Comparison of ENCODE assay signal across 1 cellular context in the genomic region with DNA sequence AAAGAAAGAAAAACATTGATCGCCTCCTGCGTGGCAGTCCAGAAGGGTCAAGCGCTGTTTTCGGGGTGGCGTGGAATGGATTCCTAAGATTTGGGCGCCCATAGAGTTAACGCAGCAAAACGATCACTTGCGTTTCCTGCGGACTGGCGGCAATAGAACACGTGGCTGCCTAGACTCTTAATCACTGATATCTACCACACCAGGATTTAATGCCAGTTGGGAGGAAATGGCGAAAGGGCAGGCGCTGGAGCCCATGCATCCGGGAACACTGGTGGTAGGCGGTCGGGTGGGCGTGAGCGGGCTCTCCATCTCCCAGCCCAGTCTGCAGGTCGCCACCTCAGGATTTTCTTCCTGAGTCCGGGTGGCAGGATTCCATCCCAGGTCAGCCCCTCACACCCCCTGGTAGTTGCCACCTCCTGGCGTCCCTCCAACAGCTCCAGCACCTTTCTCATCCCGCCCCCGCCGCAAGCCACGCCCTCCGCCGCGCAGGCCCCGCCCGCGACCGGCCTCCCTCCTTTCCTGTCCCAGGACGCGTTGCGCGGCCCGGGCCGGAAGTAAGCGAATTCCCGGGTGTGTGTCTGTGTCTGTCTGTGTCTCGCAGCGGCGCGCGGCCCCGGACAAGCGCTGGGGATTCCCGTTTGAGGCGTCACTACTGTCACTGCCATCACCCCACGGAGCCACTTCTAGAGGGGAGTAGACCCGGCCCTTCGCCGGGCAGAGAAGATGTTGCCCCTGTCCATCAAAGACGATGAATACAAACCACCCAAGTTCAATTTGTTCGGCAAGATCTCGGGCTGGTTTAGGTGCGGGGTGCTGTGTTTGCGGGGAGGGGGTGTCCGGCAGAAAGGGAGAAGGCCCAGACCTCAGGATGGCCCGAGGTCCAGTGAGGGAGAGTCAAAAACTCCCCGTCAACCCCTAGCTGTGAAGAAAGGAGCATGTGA.
TF ChIP-seq lines count a peak whose summit lies in the region.

A gene with protein sequence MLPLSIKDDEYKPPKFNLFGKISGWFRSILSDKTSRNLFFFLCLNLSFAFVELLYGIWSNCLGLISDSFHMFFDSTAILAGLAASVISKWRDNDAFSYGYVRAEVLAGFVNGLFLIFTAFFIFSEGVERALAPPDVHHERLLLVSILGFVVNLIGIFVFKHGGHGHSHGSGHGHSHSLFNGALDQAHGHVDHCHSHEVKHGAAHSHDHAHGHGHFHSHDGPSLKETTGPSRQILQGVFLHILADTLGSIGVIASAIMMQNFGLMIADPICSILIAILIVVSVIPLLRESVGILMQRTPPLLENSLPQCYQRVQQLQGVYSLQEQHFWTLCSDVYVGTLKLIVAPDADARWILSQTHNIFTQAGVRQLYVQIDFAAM (plus strand): TSS at position 551 of the 941 bp plus-strand sequence. CDS start 173 bp downstream, at position 724.

TF ChIP-seq in K562, 482 proteins besides CTCF, POLR2A, EP300 and RAD21 (continued from another document and continues in another):
- TF ChIP-seq, protein P1, sequence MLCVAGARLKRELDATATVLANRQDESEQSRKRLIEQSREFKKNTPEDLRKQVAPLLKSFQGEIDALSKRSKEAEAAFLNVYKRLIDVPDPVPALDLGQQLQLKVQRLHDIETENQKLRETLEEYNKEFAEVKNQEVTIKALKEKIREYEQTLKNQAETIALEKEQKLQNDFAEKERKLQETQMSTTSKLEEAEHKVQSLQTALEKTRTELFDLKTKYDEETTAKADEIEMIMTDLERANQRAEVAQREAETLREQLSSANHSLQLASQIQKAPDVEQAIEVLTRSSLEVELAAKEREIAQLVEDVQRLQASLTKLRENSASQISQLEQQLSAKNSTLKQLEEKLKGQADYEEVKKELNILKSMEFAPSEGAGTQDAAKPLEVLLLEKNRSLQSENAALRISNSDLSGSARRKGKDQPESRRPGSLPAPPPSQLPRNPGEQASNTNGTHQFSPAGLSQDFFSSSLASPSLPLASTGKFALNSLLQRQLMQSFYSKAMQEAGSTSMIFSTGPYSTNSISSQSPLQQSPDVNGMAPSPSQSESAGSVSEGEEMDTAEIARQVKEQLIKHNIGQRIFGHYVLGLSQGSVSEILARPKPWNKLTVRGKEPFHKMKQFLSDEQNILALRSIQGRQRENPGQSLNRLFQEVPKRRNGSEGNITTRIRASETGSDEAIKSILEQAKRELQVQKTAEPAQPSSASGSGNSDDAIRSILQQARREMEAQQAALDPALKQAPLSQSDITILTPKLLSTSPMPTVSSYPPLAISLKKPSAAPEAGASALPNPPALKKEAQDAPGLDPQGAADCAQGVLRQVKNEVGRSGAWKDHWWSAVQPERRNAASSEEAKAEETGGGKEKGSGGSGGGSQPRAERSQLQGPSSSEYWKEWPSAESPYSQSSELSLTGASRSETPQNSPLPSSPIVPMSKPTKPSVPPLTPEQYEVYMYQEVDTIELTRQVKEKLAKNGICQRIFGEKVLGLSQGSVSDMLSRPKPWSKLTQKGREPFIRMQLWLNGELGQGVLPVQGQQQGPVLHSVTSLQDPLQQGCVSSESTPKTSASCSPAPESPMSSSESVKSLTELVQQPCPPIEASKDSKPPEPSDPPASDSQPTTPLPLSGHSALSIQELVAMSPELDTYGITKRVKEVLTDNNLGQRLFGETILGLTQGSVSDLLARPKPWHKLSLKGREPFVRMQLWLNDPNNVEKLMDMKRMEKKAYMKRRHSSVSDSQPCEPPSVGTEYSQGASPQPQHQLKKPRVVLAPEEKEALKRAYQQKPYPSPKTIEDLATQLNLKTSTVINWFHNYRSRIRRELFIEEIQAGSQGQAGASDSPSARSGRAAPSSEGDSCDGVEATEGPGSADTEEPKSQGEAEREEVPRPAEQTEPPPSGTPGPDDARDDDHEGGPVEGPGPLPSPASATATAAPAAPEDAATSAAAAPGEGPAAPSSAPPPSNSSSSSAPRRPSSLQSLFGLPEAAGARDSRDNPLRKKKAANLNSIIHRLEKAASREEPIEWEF (CRISPR knock-in tag; IDR thresholded peaks at IDR 0.05): no peak
- TF ChIP-seq GATAD2B (IDR thresholded peaks at IDR 0.05; ENCODE audit: borderline replicate concordance): no peak
- TF ChIP-seq, protein P2, sequence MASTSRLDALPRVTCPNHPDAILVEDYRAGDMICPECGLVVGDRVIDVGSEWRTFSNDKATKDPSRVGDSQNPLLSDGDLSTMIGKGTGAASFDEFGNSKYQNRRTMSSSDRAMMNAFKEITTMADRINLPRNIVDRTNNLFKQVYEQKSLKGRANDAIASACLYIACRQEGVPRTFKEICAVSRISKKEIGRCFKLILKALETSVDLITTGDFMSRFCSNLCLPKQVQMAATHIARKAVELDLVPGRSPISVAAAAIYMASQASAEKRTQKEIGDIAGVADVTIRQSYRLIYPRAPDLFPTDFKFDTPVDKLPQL (IDR thresholded peaks at IDR 0.05; ENCODE audit: extremely low read depth, insufficient read length): no peak
- TF ChIP-seq GABPB1 (CRISPR knock-in tag; IDR thresholded peaks at IDR 0.05): peak; percentile 69; the same call in 1 of the 2 replicates
- peak; percentile 88 for TF ChIP-seq POLR2AphosphoS5 (IDR thresholded peaks at IDR 0.05; ENCODE audit: control insufficient read depth, insufficient read depth, low read depth, low read length)
- TF ChIP-seq CCAR2 (IDR thresholded peaks at IDR 0.05; ENCODE audit: low read depth, low read length): no peak
- no peak for TF ChIP-seq PTRF (tag; IDR thresholded peaks at IDR 0.05)
- TF ChIP-seq, protein P3, sequence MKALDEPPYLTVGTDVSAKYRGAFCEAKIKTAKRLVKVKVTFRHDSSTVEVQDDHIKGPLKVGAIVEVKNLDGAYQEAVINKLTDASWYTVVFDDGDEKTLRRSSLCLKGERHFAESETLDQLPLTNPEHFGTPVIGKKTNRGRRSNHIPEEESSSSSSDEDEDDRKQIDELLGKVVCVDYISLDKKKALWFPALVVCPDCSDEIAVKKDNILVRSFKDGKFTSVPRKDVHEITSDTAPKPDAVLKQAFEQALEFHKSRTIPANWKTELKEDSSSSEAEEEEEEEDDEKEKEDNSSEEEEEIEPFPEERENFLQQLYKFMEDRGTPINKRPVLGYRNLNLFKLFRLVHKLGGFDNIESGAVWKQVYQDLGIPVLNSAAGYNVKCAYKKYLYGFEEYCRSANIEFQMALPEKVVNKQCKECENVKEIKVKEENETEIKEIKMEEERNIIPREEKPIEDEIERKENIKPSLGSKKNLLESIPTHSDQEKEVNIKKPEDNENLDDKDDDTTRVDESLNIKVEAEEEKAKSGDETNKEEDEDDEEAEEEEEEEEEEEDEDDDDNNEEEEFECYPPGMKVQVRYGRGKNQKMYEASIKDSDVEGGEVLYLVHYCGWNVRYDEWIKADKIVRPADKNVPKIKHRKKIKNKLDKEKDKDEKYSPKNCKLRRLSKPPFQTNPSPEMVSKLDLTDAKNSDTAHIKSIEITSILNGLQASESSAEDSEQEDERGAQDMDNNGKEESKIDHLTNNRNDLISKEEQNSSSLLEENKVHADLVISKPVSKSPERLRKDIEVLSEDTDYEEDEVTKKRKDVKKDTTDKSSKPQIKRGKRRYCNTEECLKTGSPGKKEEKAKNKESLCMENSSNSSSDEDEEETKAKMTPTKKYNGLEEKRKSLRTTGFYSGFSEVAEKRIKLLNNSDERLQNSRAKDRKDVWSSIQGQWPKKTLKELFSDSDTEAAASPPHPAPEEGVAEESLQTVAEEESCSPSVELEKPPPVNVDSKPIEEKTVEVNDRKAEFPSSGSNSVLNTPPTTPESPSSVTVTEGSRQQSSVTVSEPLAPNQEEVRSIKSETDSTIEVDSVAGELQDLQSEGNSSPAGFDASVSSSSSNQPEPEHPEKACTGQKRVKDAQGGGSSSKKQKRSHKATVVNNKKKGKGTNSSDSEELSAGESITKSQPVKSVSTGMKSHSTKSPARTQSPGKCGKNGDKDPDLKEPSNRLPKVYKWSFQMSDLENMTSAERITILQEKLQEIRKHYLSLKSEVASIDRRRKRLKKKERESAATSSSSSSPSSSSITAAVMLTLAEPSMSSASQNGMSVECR (CRISPR knock-in tag; IDR thresholded peaks at IDR 0.05): peak; percentile 85
- TF ChIP-seq, protein P4, sequence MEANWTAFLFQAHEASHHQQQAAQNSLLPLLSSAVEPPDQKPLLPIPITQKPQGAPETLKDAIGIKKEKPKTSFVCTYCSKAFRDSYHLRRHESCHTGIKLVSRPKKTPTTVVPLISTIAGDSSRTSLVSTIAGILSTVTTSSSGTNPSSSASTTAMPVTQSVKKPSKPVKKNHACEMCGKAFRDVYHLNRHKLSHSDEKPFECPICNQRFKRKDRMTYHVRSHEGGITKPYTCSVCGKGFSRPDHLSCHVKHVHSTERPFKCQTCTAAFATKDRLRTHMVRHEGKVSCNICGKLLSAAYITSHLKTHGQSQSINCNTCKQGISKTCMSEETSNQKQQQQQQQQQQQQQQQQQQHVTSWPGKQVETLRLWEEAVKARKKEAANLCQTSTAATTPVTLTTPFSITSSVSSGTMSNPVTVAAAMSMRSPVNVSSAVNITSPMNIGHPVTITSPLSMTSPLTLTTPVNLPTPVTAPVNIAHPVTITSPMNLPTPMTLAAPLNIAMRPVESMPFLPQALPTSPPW (CRISPR knock-in tag; IDR thresholded peaks at IDR 0.05): peak; percentile 77
- TF ChIP-seq, protein P5, sequence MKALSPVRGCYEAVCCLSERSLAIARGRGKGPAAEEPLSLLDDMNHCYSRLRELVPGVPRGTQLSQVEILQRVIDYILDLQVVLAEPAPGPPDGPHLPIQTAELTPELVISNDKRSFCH (CRISPR knock-in tag; IDR thresholded peaks at IDR 0.05): no peak
- TF ChIP-seq, protein P5 (tag; IDR thresholded peaks at IDR 0.05): no peak
- TF ChIP-seq, protein P6, sequence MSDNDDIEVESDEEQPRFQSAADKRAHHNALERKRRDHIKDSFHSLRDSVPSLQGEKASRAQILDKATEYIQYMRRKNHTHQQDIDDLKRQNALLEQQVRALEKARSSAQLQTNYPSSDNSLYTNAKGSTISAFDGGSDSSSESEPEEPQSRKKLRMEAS (CRISPR knock-in tag; IDR thresholded peaks at IDR 0.05): peak; percentile 50
- peak; percentile 24; the same call in 1 of the 2 replicates for TF ChIP-seq CBX1 (IDR thresholded peaks at IDR 0.05; ENCODE audit: low read depth)
- peak; percentile 74; the same call in 1 of the 2 replicates for TF ChIP-seq HNRNPL (IDR thresholded peaks at IDR 0.05; ENCODE audit: low read depth, low read length)
- no peak for TF ChIP-seq ELF4 (CRISPR knock-in tag; IDR thresholded peaks at IDR 0.05)
- TF ChIP-seq WHSC1 (IDR thresholded peaks at IDR 0.05; ENCODE audit: low read length): no peak
- peak; percentile 25; the same call in 1 of the 2 replicates for TF ChIP-seq RB1 (IDR thresholded peaks at IDR 0.05; ENCODE audit: low read depth)
- TF ChIP-seq ZBTB8A (IDR thresholded peaks at IDR 0.05; ENCODE audit: partially characterized antibody): no peak
- no peak for TF ChIP-seq PHTF2 (CRISPR knock-in tag; IDR thresholded peaks at IDR 0.05)
- TF ChIP-seq ZNF174 (CRISPR knock-in tag; IDR thresholded peaks at IDR 0.05): no peak
- TF ChIP-seq RFX1 (IDR thresholded peaks at IDR 0.05): no peak
- TF ChIP-seq NR2F6 (CRISPR knock-in tag; IDR thresholded peaks at IDR 0.05): no peak
- TF ChIP-seq HEY1 (CRISPR knock-in tag; IDR thresholded peaks at IDR 0.05; ENCODE audit: borderline replicate concordance): no peak
- TF ChIP-seq CTBP1 (IDR thresholded peaks at IDR 0.05; ENCODE audit: borderline replicate concordance): no peak
- TF ChIP-seq CBX3 (IDR thresholded peaks at IDR 0.05; ENCODE audit: borderline replicate concordance in 1 of 2, low read length in 2 of 2): peak in 1 of 2 experiments; percentile 22; a peak in 1 of 3 replicates
- TF ChIP-seq HMGN3 (IDR thresholded peaks at IDR 0.05; ENCODE audit: borderline replicate concordance, extremely low read depth, insufficient read length, low read depth, low read length): peak; percentile 84
- TF ChIP-seq ZNF282 (CRISPR knock-in tag; IDR thresholded peaks at IDR 0.05): no peak
- TF ChIP-seq, protein P7, sequence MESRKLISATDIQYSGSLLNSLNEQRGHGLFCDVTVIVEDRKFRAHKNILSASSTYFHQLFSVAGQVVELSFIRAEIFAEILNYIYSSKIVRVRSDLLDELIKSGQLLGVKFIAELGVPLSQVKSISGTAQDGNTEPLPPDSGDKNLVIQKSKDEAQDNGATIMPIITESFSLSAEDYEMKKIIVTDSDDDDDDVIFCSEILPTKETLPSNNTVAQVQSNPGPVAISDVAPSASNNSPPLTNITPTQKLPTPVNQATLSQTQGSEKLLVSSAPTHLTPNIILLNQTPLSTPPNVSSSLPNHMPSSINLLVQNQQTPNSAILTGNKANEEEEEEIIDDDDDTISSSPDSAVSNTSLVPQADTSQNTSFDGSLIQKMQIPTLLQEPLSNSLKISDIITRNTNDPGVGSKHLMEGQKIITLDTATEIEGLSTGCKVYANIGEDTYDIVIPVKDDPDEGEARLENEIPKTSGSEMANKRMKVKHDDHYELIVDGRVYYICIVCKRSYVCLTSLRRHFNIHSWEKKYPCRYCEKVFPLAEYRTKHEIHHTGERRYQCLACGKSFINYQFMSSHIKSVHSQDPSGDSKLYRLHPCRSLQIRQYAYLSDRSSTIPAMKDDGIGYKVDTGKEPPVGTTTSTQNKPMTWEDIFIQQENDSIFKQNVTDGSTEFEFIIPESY (CRISPR knock-in tag; IDR thresholded peaks at IDR 0.05): peak; percentile 23; the same call in 1 of the 2 replicates
- TF ChIP-seq PYGO2 (tag; IDR thresholded peaks at IDR 0.05): no peak
- TF ChIP-seq, protein P8, sequence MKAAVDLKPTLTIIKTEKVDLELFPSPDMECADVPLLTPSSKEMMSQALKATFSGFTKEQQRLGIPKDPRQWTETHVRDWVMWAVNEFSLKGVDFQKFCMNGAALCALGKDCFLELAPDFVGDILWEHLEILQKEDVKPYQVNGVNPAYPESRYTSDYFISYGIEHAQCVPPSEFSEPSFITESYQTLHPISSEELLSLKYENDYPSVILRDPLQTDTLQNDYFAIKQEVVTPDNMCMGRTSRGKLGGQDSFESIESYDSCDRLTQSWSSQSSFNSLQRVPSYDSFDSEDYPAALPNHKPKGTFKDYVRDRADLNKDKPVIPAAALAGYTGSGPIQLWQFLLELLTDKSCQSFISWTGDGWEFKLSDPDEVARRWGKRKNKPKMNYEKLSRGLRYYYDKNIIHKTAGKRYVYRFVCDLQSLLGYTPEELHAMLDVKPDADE (conservative IDR thresholded peaks at IDR 0.05; ENCODE audit: control insufficient read depth, low read depth, low read length): peak; percentile 77
- TF ChIP-seq, protein P9, sequence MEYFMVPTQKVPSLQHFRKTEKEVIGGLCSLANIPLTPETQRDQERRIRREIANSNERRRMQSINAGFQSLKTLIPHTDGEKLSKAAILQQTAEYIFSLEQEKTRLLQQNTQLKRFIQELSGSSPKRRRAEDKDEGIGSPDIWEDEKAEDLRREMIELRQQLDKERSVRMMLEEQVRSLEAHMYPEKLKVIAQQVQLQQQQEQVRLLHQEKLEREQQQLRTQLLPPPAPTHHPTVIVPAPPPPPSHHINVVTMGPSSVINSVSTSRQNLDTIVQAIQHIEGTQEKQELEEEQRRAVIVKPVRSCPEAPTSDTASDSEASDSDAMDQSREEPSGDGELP (CRISPR knock-in tag; IDR thresholded peaks at IDR 0.05; ENCODE audit: borderline replicate concordance): peak; percentile 47
- TF ChIP-seq JUNB (CRISPR knock-in tag; conservative IDR thresholded peaks at IDR 0.05): no peak
- TF ChIP-seq BRCA1 (IDR thresholded peaks at IDR 0.05): no peak
- TF ChIP-seq BRCA1 (CRISPR knock-in tag; IDR thresholded peaks at IDR 0.05): no peak
- no peak for TF ChIP-seq HNRNPUL1 (IDR thresholded peaks at IDR 0.05; ENCODE audit: low read length)
- TF ChIP-seq POLR2G (IDR thresholded peaks at IDR 0.05; ENCODE audit: low read depth, low read length): peak; percentile 94
- TF ChIP-seq ZNF696 (CRISPR knock-in tag; conservative IDR thresholded peaks at IDR 0.05): no peak
- TF ChIP-seq HDAC8 (tag; IDR thresholded peaks at IDR 0.05): no peak
- TF ChIP-seq HDAC2 (IDR thresholded peaks at IDR 0.05): no peak
- peak in 1 of 3 experiments; percentile 6 for TF ChIP-seq YY1 (IDR thresholded peaks at IDR 0.05; ENCODE audit: borderline replicate concordance in 1 of 3, control insufficient read depth in 1 of 3, extremely low read depth in 1 of 3, insufficient read depth in 3 of 3, insufficient read length in 1 of 3, insufficient replicate concordance in 2 of 3, low read depth in 1 of 3, low read length in 2 of 3)
